10 cellular contexts compared by ENCODE assay signal in genomic region chr6:125776107-125776826, GRCh38. TPM values are rescaled to one million over a fixed set of nuclear protein-coding genes. Genes with fewer than 3 reads are reported as not detected.
DNase-seq lines count a peak whose midpoint lies in the region; ATAC-seq and TF ChIP-seq lines count a peak whose summit lies in the region.
"Not testable (repeated sequence)": the region's sequence is repeated elsewhere in the genome, so short reads cannot be mapped to it uniquely, and the experiment has no call there.
"Had no signal": no experiment of that assay in that cellular context is flagged by ENCODE, and none has a peak within 500 bp of the region (broad histone marks: within the 10 kb centered on the region; RNA-seq: fewer than 3 reads in every experiment).

No MANE protein-coding gene starts in this region.

- H3K4ac ChIP-seq in mesendoderm (ENCODE audit: low read depth, low read length); trophoblast cell (ENCODE audit: low read depth, low read length): not testable (repeated sequence)

- not testable (repeated sequence) for H3K36me3 Mint-ChIP-seq in GM23338 (ENCODE audit: low read depth); activated CD4-positive, alpha-beta T cell treated with anti-CD3 and anti-CD28 coated beads, Interleukin-2, amount 10 ng/mL, durations not matched to agents 24 days and 14 days (ENCODE audit: low read depth)

- not testable (repeated sequence) for DNase-seq in GM23338 (ENCODE audit: low spot score); hepatocyte (ENCODE audit: low spot score)
- peak; percentile 31 for DNase-seq in NCI-H82 (lab: John Stamatoyannopoulos, UW)
- peak; percentile 48 for DNase-seq in activated CD4-positive, alpha-beta T cell treated with anti-CD3 and anti-CD28 coated beads, Interleukin-2, amount 10 ng/mL, durations not matched to agents 24 days and 14 days
- DNase-seq in mesendoderm: peak; percentile 21
- DNase-seq in trophoblast cell: peak; percentile 51 to 66

- H3K27ac Mint-ChIP-seq in GM23338; activated CD4-positive, alpha-beta T cell treated with anti-CD3 and anti-CD28 coated beads, Interleukin-2, amount 10 ng/mL, durations not matched to agents 24 days and 14 days: not testable (repeated sequence)

- not testable (repeated sequence) for H2BK120ac ChIP-seq in mesendoderm (ENCODE audit: low read depth, low read length); trophoblast cell (ENCODE audit: insufficient read depth, low read length, poor library complexity)

- not testable (repeated sequence) for H3K27me3 ChIP-seq in GM23338 (ENCODE audit: insufficient read depth); hepatocyte; mesendoderm (ENCODE audit: insufficient read depth, low read length, poor library complexity); trophoblast cell (ENCODE audit: insufficient read depth, low read length)

- H3K4me1 Mint-ChIP-seq in GM23338: peaks cover 12% of the 10 kb centered on the region
- not testable (repeated sequence) for H3K4me1 Mint-ChIP-seq in activated CD4-positive, alpha-beta T cell treated with anti-CD3 and anti-CD28 coated beads, Interleukin-2, amount 10 ng/mL, durations not matched to agents 24 days and 14 days

- not testable (repeated sequence) for H3K36me3 ChIP-seq in GM23338 (ENCODE audit: insufficient read depth); hepatocyte (replicated peaks; ENCODE audit: insufficient read depth, low read depth); mesendoderm (ENCODE audit: control insufficient read depth, insufficient read depth, low read length); trophoblast cell (ENCODE audit: control insufficient read depth in 1 of 2, insufficient read depth in 2 of 2, low read length in 2 of 2)

- not testable (repeated sequence) for H2AK5ac ChIP-seq in mesendoderm (ENCODE audit: low read length); trophoblast cell (ENCODE audit: low read length)

- H3K4me3 Mint-ChIP-seq in GM23338; activated CD4-positive, alpha-beta T cell treated with anti-CD3 and anti-CD28 coated beads, Interleukin-2, amount 10 ng/mL, durations not matched to agents 24 days and 14 days: not testable (repeated sequence)

- WGBS in hepatocyte (ENCODE audit: low lambda C conversion rate, missing lambda C conversion rate): 60% methylated on average over 14 of the region's 14 CpGs
- WGBS in mesendoderm (ENCODE audit: extremely low coverage, insufficient coverage, low lambda C conversion rate): no CpG with 5 or more reads among the region's 14 CpGs
- no CpG with 5 or more reads among the region's 14 CpGs for whole genome bisulfite sequencing in trophoblast cell (ENCODE audit: extremely low coverage, insufficient coverage, insufficient read length)

- not testable (repeated sequence) for H3K4me3 ChIP-seq in GM23338; hepatocyte; mesendoderm (ENCODE audit: low read length); trophoblast cell (ENCODE audit: low read depth, low read length)

- not testable (repeated sequence) for H3K9me2 ChIP-seq in GM23338 (ENCODE audit: insufficient read depth); hepatocyte (replicated peaks; ENCODE audit: insufficient read depth)

- not testable (repeated sequence) for H3K79me1 ChIP-seq in mesendoderm (ENCODE audit: low read length); trophoblast cell (ENCODE audit: low read length)

- not testable (repeated sequence) for H3F3A ChIP-seq in GM23338 (replicated peaks; ENCODE audit: low read depth)

- H4K12ac ChIP-seq in trophoblast cell (ENCODE audit: low read depth, low read length): not testable (repeated sequence)

- H4K8ac ChIP-seq in mesendoderm (ENCODE audit: low read depth, low read length); trophoblast cell (ENCODE audit: low read depth, low read length): not testable (repeated sequence)

- H2AFZ ChIP-seq in GM23338: peak overlapping the region; percentile 57
- H2AFZ ChIP-seq in hepatocyte; trophoblast cell (ENCODE audit: insufficient read depth, low read length, poor library complexity): not testable (repeated sequence)

- not testable (repeated sequence) for H2BK12ac ChIP-seq in trophoblast cell (ENCODE audit: low read length)

- not testable (repeated sequence) for H3K18ac ChIP-seq in mesendoderm (ENCODE audit: low read length); trophoblast cell (ENCODE audit: low read length)

- H3K4me2 ChIP-seq in GM23338; hepatocyte; mesendoderm (ENCODE audit: low read length); trophoblast cell (ENCODE audit: low read length): not testable (repeated sequence)

- H2BK5ac ChIP-seq in mesendoderm (ENCODE audit: low read length); trophoblast cell (ENCODE audit: low read depth, low read length, poor library complexity): not testable (repeated sequence)

- not testable (repeated sequence) for H4K5ac ChIP-seq in mesendoderm (ENCODE audit: low read length)

- not testable (repeated sequence) for H3K14ac ChIP-seq in trophoblast cell (ENCODE audit: low read length)

- not testable (repeated sequence) for H3K56ac ChIP-seq in mesendoderm (ENCODE audit: low read length)

- not testable (repeated sequence) for H3K9ac ChIP-seq in mesendoderm (ENCODE audit: low read length); trophoblast cell (ENCODE audit: low read length)

- H3K27ac ChIP-seq in GM23338 (ENCODE audit: low read depth); mesendoderm (ENCODE audit: low read depth, low read length); trophoblast cell (ENCODE audit: low read depth, low read length): not testable (repeated sequence)
- peak overlapping the region; percentile 54 for H3K27ac ChIP-seq in hepatocyte

- not testable (repeated sequence) for H3K9me3 Mint-ChIP-seq in GM23338; activated CD4-positive, alpha-beta T cell treated with anti-CD3 and anti-CD28 coated beads, Interleukin-2, amount 10 ng/mL, durations not matched to agents 24 days and 14 days

- H3K9me3 ChIP-seq in hepatocyte (ENCODE audit: low read depth); trophoblast cell (ENCODE audit: insufficient read depth, low read depth, low read length): not testable (repeated sequence)

- ATAC-seq in GM23338: not testable (repeated sequence)

- H3K27me3 Mint-ChIP-seq in GM23338 (ENCODE audit: insufficient read depth, low read depth, poor library complexity): not testable (repeated sequence)
- peaks cover 32% of the 10 kb centered on the region for H3K27me3 Mint-ChIP-seq in activated CD4-positive, alpha-beta T cell treated with anti-CD3 and anti-CD28 coated beads, Interleukin-2, amount 10 ng/mL, durations not matched to agents 24 days and 14 days

- not testable (repeated sequence) for TF ChIP-seq CTCF in GM23338 (conservative IDR thresholded peaks at IDR 0.05; ENCODE audit: low read depth in 2 of 2); hepatocyte (IDR thresholded peaks at IDR 0.05; ENCODE audit: poor library complexity)

- not testable (repeated sequence) for H4K91ac ChIP-seq in trophoblast cell (ENCODE audit: low read depth, low read length)

- intact Hi-C loops in activated CD4-positive, alpha-beta T cell treated with anti-CD3 and anti-CD28 coated beads, Interleukin-2, amount 10 ng/mL, durations not matched to agents 24 days and 14 days (cut with micrococcal nuclease): not testable (repeated sequence)

- peaks cover 13% of the 10 kb centered on the region for H3K4me1 ChIP-seq in GM23338 (ENCODE audit: insufficient read depth)
- not testable (repeated sequence) for H3K4me1 ChIP-seq in hepatocyte (ENCODE audit: insufficient read depth); mesendoderm (ENCODE audit: control insufficient read depth, low read depth, low read length); trophoblast cell (ENCODE audit: control insufficient read depth in 1 of 2, insufficient read depth in 2 of 2, low read length in 2 of 2)

- not testable (repeated sequence) for H2BK15ac ChIP-seq in mesendoderm (replicated peaks; ENCODE audit: low read depth)

- H4K20me1 ChIP-seq in GM23338 (replicated peaks; ENCODE audit: insufficient read depth); hepatocyte (ENCODE audit: insufficient read depth, poor library complexity, severe bottlenecking): not testable (repeated sequence)

- not testable (repeated sequence) for H3K79me2 ChIP-seq in GM23338 (replicated peaks; ENCODE audit: insufficient read depth); hepatocyte; mesendoderm (ENCODE audit: control insufficient read depth, insufficient read depth, low read length); trophoblast cell (ENCODE audit: control insufficient read depth, insufficient read depth, low read length, poor library complexity)

- not testable (repeated sequence) for H3K23ac ChIP-seq in mesendoderm (ENCODE audit: low read length); trophoblast cell (ENCODE audit: low read length)

RNA-seq across cellular contexts. Expression of gene NCOA7, which starts 14.5 kb away (rescaled TPM):
- total RNA-seq in GM23338 (2014; rRNA removed; shearing (Covaris generic)): 9.3 and 14.8 TPM in 2 replicates
- polyA plus RNA-seq in GM23338 (2016; fragmentation: Nextera tagmentation; extraction: Ambion mirVana) (15.7 and 17.1 TPM in 2 replicates), hepatocyte (17.3 and 22.6 TPM in 2 replicates)
- 52.5 and 53.7 TPM in 2 replicates for total RNA-seq in activated CD4-positive, alpha-beta T cell treated with anti-CD3 and anti-CD28 coated beads, Interleukin-2, amount 10 ng/mL, durations not matched to agents 24 days and 14 days
- total RNA-seq in hepatocyte: 34.1 and 42.0 TPM in 2 replicates
- polyA plus RNA-seq in mesendoderm (2013, experiment 1 of 2): 3.2 TPM
- polyA plus RNA-seq in mesendoderm (2013, experiment 2 of 2): 3.8 TPM
- polyA plus RNA-seq in trophoblast cell (2013): 16.3 and 17.4 TPM in 2 replicates

RNA-seq across cellular contexts. Expression of gene HEY2, which starts 26.8 kb away (rescaled TPM):
- 3.7 and 4.3 TPM in 2 replicates for total RNA-seq in GM23338 (2014; rRNA removed; shearing (Covaris generic))
- polyA plus RNA-seq in GM23338 (2016; fragmentation: Nextera tagmentation; extraction: Ambion mirVana) (7.7 and 8.5 TPM in 2 replicates), hepatocyte (0.27 and 0.40 TPM in 2 replicates)
- not detected in 2 replicates for total RNA-seq in activated CD4-positive, alpha-beta T cell treated with anti-CD3 and anti-CD28 coated beads, Interleukin-2, amount 10 ng/mL, durations not matched to agents 24 days and 14 days
- 0.47 and 0.80 TPM in 2 replicates for total RNA-seq in hepatocyte
- 11.1 TPM for polyA plus RNA-seq in mesendoderm (2013, experiment 1 of 2)
- polyA plus RNA-seq in mesendoderm (2013, experiment 2 of 2): 11.3 TPM
- 11.4 and 13.4 TPM in 2 replicates for polyA plus RNA-seq in trophoblast cell (2013)
- total RNA-seq: A172; CD4-positive, CD25-positive, alpha-beta regulatory T cell; GM23248; HFFc6 had no signal
- polyA plus RNA-seq: GM23248 had no signal
